Comparison of ENCODE assay signal across 9 cellular contexts in genomic region chr3:16511561-16512434, GRCh38. TPM values are rescaled to one million over a fixed set of nuclear protein-coding genes. Genes with fewer than 3 reads are reported as not detected.
DNase-seq lines count a peak whose midpoint lies in the region; ATAC-seq, FAIRE-seq and TF ChIP-seq lines count a peak whose summit lies in the region.
"Had no signal": no experiment of that assay in that cellular context is flagged by ENCODE, and none has a peak within 500 bp of the region (broad histone marks: within the 10 kb centered on the region; RNA-seq: fewer than 3 reads in every experiment).

No MANE protein-coding gene starts in this region.

- no peaks in the 10 kb centered on the region; a peak in 2 of 5 replicates for H3K9me3 Mint-ChIP-seq in H9

- TF ChIP-seq CTCF in H9 (conservative IDR thresholded peaks at IDR 0.05) (no peak), fibroblast of villous mesenchyme (IDR thresholded peaks at IDR 0.05; ENCODE audit: insufficient read depth, low read depth, low read length) (no peak), psoas muscle (IDR thresholded peaks at IDR 0.05) (no peak), uterus (IDR thresholded peaks at IDR 0.05) (no peak)

- peaks cover 2% of the 10 kb centered on the region for H4K20me1 ChIP-seq in H9 (ENCODE audit: control insufficient read depth, insufficient read depth, insufficient read length)

- H3K9ac ChIP-seq in H9 (ENCODE audit: extremely low read depth, insufficient read length, low read length) = no peak overlapping the region

- H4K8ac ChIP-seq in H9 (replicated peaks; ENCODE audit: insufficient read length, low read depth, low read length) = no peak overlapping the region

- peak overlapping the region; percentile 74 for H3K4me2 ChIP-seq in H9 (ENCODE audit: insufficient read depth, insufficient read length, low read length)

- H3K27me3 ChIP-seq in H9 (ENCODE audit: insufficient read depth, low read length) (peaks cover 17% of the 10 kb centered on the region; the same call in 1 of the 2 replicates), psoas muscle (ENCODE audit: insufficient read depth in 3 of 3, low read length in 2 of 3) (no peaks in the 10 kb centered on the region), uterus (no peaks in the 10 kb centered on the region)

- no peaks in the 10 kb centered on the region for H3K79me1 ChIP-seq in H9 (ENCODE audit: insufficient read depth, low read depth, low read length, poor library complexity, severe bottlenecking)

- intact Hi-C loops in psoas muscle (cut with DNase I) = loop anchor here in 1 of 2 donors (2.0 to 5.0 kb wide), 2 partner anchors 114 to 223 kb away; no protein-coding TSS in a partner anchor
- intact Hi-C loops in uterus (cut with DNase I; ENCODE audit: low total_unique reads) = loop anchor here (10.0 kb wide), 2 partner anchors 97 to 217 kb away; no protein-coding TSS in a partner anchor

- peak overlapping the region; percentile 73 to 77 for H3K4me3 Mint-ChIP-seq in H9

- no peak overlapping the region for H2BK12ac ChIP-seq in H9 (ENCODE audit: insufficient read length, low read depth, low read length)

- no peak overlapping the region for H2BK20ac ChIP-seq in H9 (ENCODE audit: low read depth, low read length, poor library complexity, severe bottlenecking)

- peaks cover 64% of the 10 kb centered on the region for H3K27me3 Mint-ChIP-seq in H9 (ENCODE audit: low read depth)

- no peak overlapping the region for H3K23ac ChIP-seq in H9 (ENCODE audit: insufficient read length, low read depth, low read length)

- no peaks in the 10 kb centered on the region for H3K36me3 Mint-ChIP-seq in H9 (ENCODE audit: insufficient read depth in 1 of 3, low read depth in 3 of 3)

- TF ChIP-seq POLR2A in GM12892 (IDR thresholded peaks at IDR 0.05; ENCODE audit: low read depth, low read length) (peak; percentile 90; the same call in 1 of the 2 replicates), uterus (IDR thresholded peaks at IDR 0.05) (no peak)

- H4K91ac ChIP-seq in H9 (ENCODE audit: insufficient read length, low read depth, low read length) = no peak overlapping the region

- H3K18ac ChIP-seq in H9 (ENCODE audit: insufficient read length, low read depth, low read length) = no peak overlapping the region

- H3K4me1 Mint-ChIP-seq in H9 = peaks cover 28 to 29% of the 10 kb centered on the region in 2 experiments

- H4K5ac ChIP-seq in H9 (ENCODE audit: insufficient read length, low read depth, low read length) = no peak overlapping the region

- H2AFZ ChIP-seq in H9 (ENCODE audit: low read length) = no peak overlapping the region

- no peak overlapping the region for H3K27ac Mint-ChIP-seq in H9

- peak; percentile 76 to 87 (median 85) for ATAC-seq in psoas muscle

- H3T11ph ChIP-seq in H9 (ENCODE audit: low read length) = no peak overlapping the region

- H3K4ac ChIP-seq in H9 (ENCODE audit: low read depth, low read length) = no peak overlapping the region

- H2BK15ac ChIP-seq in H9 (ENCODE audit: low read depth, low read length) = no peak overlapping the region

- H3K36me3 ChIP-seq in psoas muscle (ENCODE audit: insufficient read depth in 1 of 2, low read depth in 1 of 2) (no peaks in the 10 kb centered on the region), uterus (no peaks in the 10 kb centered on the region)

- DNase-seq in GM12892 (ENCODE audit: insufficient read length) (peak; percentile 43), H9 (peak; percentile 47), NAMALWA (ENCODE audit: low spot score) (peak; percentile 97), fibroblast of villous mesenchyme (ENCODE audit: low read depth) (peak; percentile 88), psoas muscle (peak; percentile 63 to 76), uterus (peak; percentile 38 to 63), hippocampal formation (lab: John Stamatoyannopoulos, UW) (no peak)
- DNase-seq in activated T-cell treated with anti-CD3 and anti-CD28 coated beads, Interleukin-2, amount 50 U/mL, for 1 hour = peak; percentile 74

- H3K9me3 ChIP-seq in H9 (ENCODE audit: control insufficient read depth, low read depth, low read length) = no peaks in the 10 kb centered on the region
- no peaks in the 10 kb centered on the region for H3K9me3 ChIP-seq in psoas muscle
- H3K9me3 ChIP-seq in uterus = no peaks in the 10 kb centered on the region

- WGBS in H9 (ENCODE audit: extremely low coverage, insufficient read length, low lambda C conversion rate) = no CpG with 5 or more reads among the region's 11 CpGs
- WGBS in psoas muscle, 3 donors = 0 to 6% (median 3%) methylated on average over 11 of the region's 11 CpGs

- H2AK5ac ChIP-seq in H9 (ENCODE audit: insufficient read length, low read length) = no peak overlapping the region

- no peak overlapping the region for H3K56ac ChIP-seq in H9 (ENCODE audit: insufficient read length, low read depth, low read length)

- H3K23me2 ChIP-seq in H9 (ENCODE audit: insufficient read length, low read depth, low read length, poor library complexity, severe bottlenecking) = peaks cover 16% of the 10 kb centered on the region

- no peaks in the 10 kb centered on the region for H3K79me2 ChIP-seq in H9 (ENCODE audit: insufficient read depth, low read length)

- peak overlapping the region; percentile 97 for H3K4me3 ChIP-seq in fibroblast of villous mesenchyme (ENCODE audit: low read depth, low read length)
- H3K4me3 ChIP-seq in psoas muscle = peak overlapping the region; percentile 69
- H3K4me3 ChIP-seq in uterus = peak overlapping the region; percentile 73 to 92

- no peak overlapping the region for H3K14ac ChIP-seq in H9 (ENCODE audit: insufficient read depth, low read length)

- H2BK120ac ChIP-seq in H9 (ENCODE audit: low read depth, low read length, poor library complexity, severe bottlenecking) = no peak overlapping the region

- H3K4me1 ChIP-seq in H9 (ENCODE audit: insufficient read depth, low read length) (peaks cover 4% of the 10 kb centered on the region; the same call in 1 of the 2 replicates), psoas muscle (peaks cover 48% of the 10 kb centered on the region), uterus (peaks cover 5 to 7% of the 10 kb centered on the region in 2 donors)

- peak; percentile 98 for FAIRE-seq in GM12892 (lab: Jason Lieb, UNC)
- FAIRE-seq: islet of Langerhans had no signal

- H3K27ac ChIP-seq in H9 (ENCODE audit: insufficient read length, low read depth, low read length) = no peak overlapping the region
- H3K27ac ChIP-seq in psoas muscle = peak overlapping the region; percentile 76
- H3K27ac ChIP-seq in uterus = peak overlapping the region; percentile 78 to 85

- no peak overlapping the region for H2BK5ac ChIP-seq in H9 (ENCODE audit: insufficient read length, low read length)

RNA-seq across cellular contexts. Expression of gene RFTN1, which starts 1.7 kb away (rescaled TPM):
- 163 TPM for polyA plus RNA-seq in GM12892 (2012; ENCODE audit: missing spikeins)
- total RNA-seq in H9 (2021) (2.2 and 2.5 TPM in 2 replicates), fibroblast of villous mesenchyme (73.0 and 74.7 TPM in 2 replicates), psoas muscle (10 to 100 TPM; 11.5 to 21.8 (median 16.8) TPM), uterus (100 to 1,000 TPM in 1 of 4 donors, 10 to 100 TPM in 3; 32.0 to 187 (median 47.6) TPM)
- 10 to 100 TPM in 2 of 3 donors, 1 to 10 TPM in 1; 9.1 to 33.1 (median 14.9) TPM for polyA plus RNA-seq in psoas muscle

Comparison
In these comparisons a context has a peak if more than half of its experiments do, and no peak if none do; other contexts are left out.
1. DNase-seq: peak in GM12892 (single experiment), H9 (single experiment), NAMALWA (single experiment), activated T-cell treated with anti-CD3 and anti-CD28 coated beads, Interleukin-2, amount 50 U/mL, for 1 hour (single experiment), fibroblast of villous mesenchyme (single experiment), psoas muscle (2 of 2) and uterus (2 of 2); none in hippocampal formation (0 of 2).
2. Peak in every context shown above with its lines, with median percentiles within 50 percentile points of each other: H3K4me3 ChIP-seq.